In the genomic region with DNA sequence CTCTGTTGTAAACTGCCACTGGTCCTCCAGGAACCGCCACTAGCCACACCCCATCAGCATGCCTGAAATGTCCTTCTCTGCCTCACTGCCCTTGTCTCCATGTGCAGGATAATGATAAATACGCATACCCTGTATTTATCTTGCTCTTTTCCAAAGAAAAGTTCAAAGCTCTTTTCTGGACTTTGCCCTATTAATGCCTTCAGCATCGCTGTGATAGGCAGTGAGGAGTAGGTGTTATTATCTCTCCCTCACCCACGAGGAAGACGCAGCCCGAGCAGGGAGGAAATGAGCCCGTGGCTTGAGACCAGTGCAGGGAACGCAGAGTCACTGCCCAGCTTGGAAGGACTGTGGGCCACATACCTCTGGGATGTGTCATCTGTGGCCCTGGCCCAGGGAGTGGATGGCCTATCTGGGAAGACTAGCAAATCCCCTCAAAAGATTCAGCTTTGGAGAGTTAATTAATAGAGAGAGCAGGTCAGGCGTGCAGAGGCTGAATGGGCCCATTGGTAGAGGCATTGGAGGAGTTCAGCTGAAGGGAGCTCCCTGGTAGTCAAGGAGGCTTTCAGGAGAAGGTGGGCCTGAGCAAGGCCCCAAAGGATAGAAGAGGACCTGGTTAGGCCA, we compare ENCODE assay signal across 8 cellular contexts. TPM values are rescaled to one million over a fixed set of nuclear protein-coding genes. Genes with fewer than 3 reads are reported as not detected.
DNase-seq lines count a peak whose midpoint lies in the region; ATAC-seq, FAIRE-seq and TF ChIP-seq lines count a peak whose summit lies in the region.

No MANE protein-coding gene starts in this region.

- H2AFZ ChIP-seq in astrocyte (ENCODE audit: low read depth, low read length): peak overlapping the region; percentile 7

- H3K27me3 Mint-ChIP-seq in astrocyte (ENCODE audit: low read depth, unreplicated experiment) (no peaks in the 10 kb centered on the region), endothelial cell (ENCODE audit: unreplicated experiment) (peaks cover 4% of the 10 kb centered on the region)

- peaks cover 42% of the 10 kb centered on the region for H3K36me3 ChIP-seq in astrocyte (ENCODE audit: insufficient read depth, low read length)

- H3K9ac ChIP-seq in astrocyte (ENCODE audit: low read length): peak overlapping the region; percentile 62

- peak overlapping the region; percentile 80 for H3K4me2 ChIP-seq in astrocyte (ENCODE audit: low read length)

- H4K20me1 ChIP-seq in astrocyte (ENCODE audit: insufficient read depth, low read length): peaks cover 6% of the 10 kb centered on the region

- no peaks in the 10 kb centered on the region for H3K9me3 ChIP-seq in astrocyte (ENCODE audit: insufficient read depth, low read depth, low read length)

- peak overlapping the region; percentile 40 for H3K4me3 Mint-ChIP-seq in astrocyte (ENCODE audit: unreplicated experiment)
- H3K4me3 Mint-ChIP-seq in endothelial cell (ENCODE audit: unreplicated experiment): no peak overlapping the region

- H3K36me3 Mint-ChIP-seq in astrocyte (ENCODE audit: low read depth, unreplicated experiment): peaks cover 29% of the 10 kb centered on the region
- H3K36me3 Mint-ChIP-seq in endothelial cell (ENCODE audit: low read depth, unreplicated experiment): peaks cover 12% of the 10 kb centered on the region

- H3K27ac ChIP-seq in astrocyte (ENCODE audit: low read depth, low read length) (peak overlapping the region; percentile 72), substantia nigra (ENCODE audit: low read depth, low read length, poor library complexity, severe bottlenecking) (peak overlapping the region; percentile 18)

- no peaks in the 10 kb centered on the region for H3K27me3 ChIP-seq in astrocyte (ENCODE audit: insufficient read depth, low read length)

- TF ChIP-seq CTCF in astrocyte (IDR thresholded peaks at IDR 0.05; ENCODE audit: insufficient read depth, low read depth, low read length) (no peak), endothelial cell (IDR thresholded peaks at IDR 0.05; ENCODE audit: unreplicated experiment) (no peak)

- H3K9me3 Mint-ChIP-seq in astrocyte (ENCODE audit: unreplicated experiment): no peaks in the 10 kb centered on the region
- H3K9me3 Mint-ChIP-seq in endothelial cell (ENCODE audit: unreplicated experiment): no peaks in the 10 kb centered on the region

- H3K4me1 Mint-ChIP-seq in astrocyte (ENCODE audit: low read depth, unreplicated experiment) (peaks cover 21% of the 10 kb centered on the region), endothelial cell (ENCODE audit: unreplicated experiment) (peaks cover 18% of the 10 kb centered on the region)

- H3K27ac Mint-ChIP-seq in astrocyte (ENCODE audit: unreplicated experiment): peak overlapping the region; percentile 97
- no peak overlapping the region for H3K27ac Mint-ChIP-seq in endothelial cell (ENCODE audit: unreplicated experiment)

- peaks cover 16% of the 10 kb centered on the region for H3K79me2 ChIP-seq in astrocyte (ENCODE audit: insufficient read depth, low read length)

- H3K4me1 ChIP-seq in astrocyte (ENCODE audit: insufficient read depth, low read length): peaks cover 14% of the 10 kb centered on the region

- DNase-seq in HPDE6-E6E7 (ENCODE audit: extremely low spot score) (peak; percentile 35), astrocyte (ENCODE audit: low read depth) (peak; percentile 95), kidney tubule cell (ENCODE audit: low spot score) (peak; percentile 98), substantia nigra (lab: John Stamatoyannopoulos, UW) (peak in 6 of 49 donors; percentile 14 to 48 (median 26)), endothelial cell (ENCODE audit: low spot score) (no peak), NCI-H82 (lab: John Stamatoyannopoulos, UW) (no peak)
- DNase-seq in activated CD8-positive, alpha-beta memory T cell treated with anti-CD3 and anti-CD28 coated beads for 24 hours: no peak

- H3K4me3 ChIP-seq in astrocyte (ENCODE audit: insufficient read depth, low read depth, low read length): no peak overlapping the region

- ATAC-seq in HG03520 (IDR thresholded peaks at IDR 0.05; ENCODE audit: unreplicated experiment): no peak

- peak; percentile 99 for FAIRE-seq in astrocyte (lab: Jason Lieb, UNC)

RNA-seq across cellular contexts. Expression of a gene that starts 14.0 kb away (rescaled TPM):
- 13.1 and 16.4 TPM in 2 replicates for total RNA-seq in astrocyte
- total RNA-seq in endothelial cell (ENCODE audit: unreplicated experiment): 10.8 TPM

RNA-seq across cellular contexts. Expression of a gene that starts 39.5 kb away (rescaled TPM):
- 161 and 165 TPM in 2 replicates for total RNA-seq in astrocyte
- total RNA-seq in endothelial cell (ENCODE audit: unreplicated experiment): 121 TPM

Comparison
In these comparisons a context has a peak if more than half of its experiments do, and no peak if none do; other contexts are left out.
1. DNase-seq: peak in HPDE6-E6E7 (single experiment), astrocyte (single experiment) and kidney tubule cell (single experiment); none in endothelial cell (single experiment), NCI-H82 (single experiment) and activated CD8-positive, alpha-beta memory T cell treated with anti-CD3 and anti-CD28 coated beads for 24 hours (single experiment).